ENCODE assay signal across 10 cellular contexts in genomic region chr9:5364294-5364990, GRCh38.
A peak's percentile ranks its signal among the peaks of the same experiment; 100 is the strongest.
DNase-seq lines count a peak whose midpoint lies in the region; ATAC-seq and TF ChIP-seq lines count a peak whose summit lies in the region.
"Had no signal": no experiment of that assay in that cellular context is flagged by ENCODE, and none has a peak within 500 bp of the region (broad histone marks: within the 10 kb centered on the region; RNA-seq: fewer than 3 reads in every experiment).

No MANE protein-coding gene starts in this region.

- DNase-seq in foreskin fibroblast (peak; percentile 40 to 69), hypothalamus (lab: John Stamatoyannopoulos, UW) (no peak), NCI-H1092 (lab: John Stamatoyannopoulos, UW) (no peak), DMS114 treated with DMSO at 0.1 percent for 48 hours (lab: John Stamatoyannopoulos, UW; ENCODE audit: unreplicated experiment) (no peak), RWPE1 (ENCODE audit: low spot score) (no peak)
- DNase-seq: activated CD4-positive, CD25-positive, alpha-beta regulatory T cell treated with anti-CD3 and anti-CD28 coated beads, Interleukin-2, amount 50 U/mL, for 72 hours; psoas muscle had no signal

- no peak overlapping the region for H3K4me3 ChIP-seq in foreskin fibroblast (ENCODE audit: low read depth in 1 of 2, low read length in 2 of 2)
- H3K4me3 ChIP-seq: psoas muscle had no signal

- ATAC-seq in GM18868 (IDR thresholded peaks at IDR 0.05; ENCODE audit: unreplicated experiment) (peak; percentile 94), GM21576 (IDR thresholded peaks at IDR 0.05; ENCODE audit: unreplicated experiment) (peak; percentile 88), HG03378 (IDR thresholded peaks at IDR 0.05; ENCODE audit: unreplicated experiment) (peak; percentile 95)
- ATAC-seq: psoas muscle had no signal

- H3K27ac ChIP-seq in RWPE1: no peak overlapping the region
- H3K27ac ChIP-seq: psoas muscle had no signal

- TF ChIP-seq CTCF in foreskin fibroblast (IDR thresholded peaks at IDR 0.05; ENCODE audit: low read depth, low read length): no peak
- no peak for TF ChIP-seq CTCF in RWPE1 (conservative IDR thresholded peaks at IDR 0.05; ENCODE audit: low read depth)

- POLR2A ChIA-PET in RWPE1 (lab: Yijun Ruan, JAX; ENCODE audit: low non-redundant PET): no interaction called here

- CTCF ChIA-PET in RWPE1 (lab: Yijun Ruan, JAX): interaction anchor here (0.7 kb wide), 1 partner anchor 8 kb away, joined by 3 read pairs; no protein-coding TSS in a partner anchor

Comparison
In these comparisons a context has a peak if more than half of its experiments do, and no peak if none do; other contexts are left out.
1. DNase-seq: peak in foreskin fibroblast (2 of 2); none in hypothalamus (0 of 51), NCI-H1092 (single experiment), DMS114 treated with DMSO at 0.1 percent for 48 hours (single experiment) and RWPE1 (single experiment).
2. Peak in every context shown above with its lines, with median percentiles within 50 percentile points of each other: ATAC-seq.